ENCODE assay signal across 26 cellular contexts in the genomic region with DNA sequence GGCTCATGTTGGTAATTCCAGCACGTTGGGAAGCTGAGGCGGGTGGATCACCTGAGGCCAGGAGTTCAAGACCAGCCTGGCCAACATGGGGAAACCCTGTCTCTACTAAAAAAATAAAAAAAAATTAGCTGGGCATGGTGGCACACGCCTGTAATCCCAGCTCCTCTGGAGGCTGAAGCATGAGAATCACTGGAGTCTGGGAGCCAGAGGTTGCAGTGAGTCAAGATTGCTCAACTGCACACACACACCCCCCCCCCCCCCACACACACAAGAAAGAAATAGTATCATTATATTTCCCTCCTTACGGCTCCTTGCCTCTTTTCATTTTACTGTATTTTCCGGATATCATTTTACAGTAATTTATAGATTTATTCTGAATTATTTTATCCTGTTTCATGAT.
DNase-seq lines count a peak whose midpoint lies in the region; ATAC-seq and TF ChIP-seq lines count a peak whose summit lies in the region.
"Had no signal": no experiment of that assay in that cellular context is flagged by ENCODE, and none has a peak within 500 bp of the region (broad histone marks: within the 10 kb centered on the region; RNA-seq: fewer than 3 reads in every experiment).

No MANE protein-coding gene starts in this region.

- no peak overlapping the region for H3K27ac ChIP-seq in brain microvascular endothelial cell
- H3K27ac ChIP-seq: C4-2B, KMS-11 had no signal

- H3K4me3 ChIP-seq in brain microvascular endothelial cell (ENCODE audit: low read depth, low read length) (no peak overlapping the region), fibroblast of mammary gland (ENCODE audit: control insufficient read depth, low read depth, low read length) (no peak overlapping the region)
- H3K4me3 ChIP-seq: HAP-1 had no signal

- DNase-seq in HT1080 (ENCODE audit: low read depth) (peak; percentile 3), brain microvascular endothelial cell (peak; percentile 6), fibroblast of mammary gland (ENCODE audit: low read depth) (peak; percentile 58), stromal cell of bone marrow (ENCODE audit: low read depth) (peak; percentile 25), NCI-H69 (lab: John Stamatoyannopoulos, UW) (no peak)
- no peak for DNase-seq in effector CD4-positive, alpha-beta T cell
- DNase-seq: Caco-2; CD8-positive, alpha-beta T cell; GF-D8; GOT3; HFFc6; MV-4-11; NCI-H1105; NCI-H1436 treated with DMSO at 0.1 percent for 48 hours; NCI-H1930; NCI-H446; NCI-H524 treated with DMSO at 0.1 percent for 48 hours; NCI-H82; NK-92 treated with Interleukin-12 subunit alpha and Interleukin-12 subunit beta, amount 100 ng/mL, for 24 hours; PC-3; SK-N-SH; SW 1271 had no signal

- TF ChIP-seq CTCF in brain microvascular endothelial cell (IDR thresholded peaks at IDR 0.05; ENCODE audit: low read depth, low read length, missing control alignments) = no peak
- TF ChIP-seq CTCF in fibroblast of mammary gland (conservative IDR thresholded peaks at IDR 0.05; ENCODE audit: control insufficient read depth, insufficient read depth, low read depth, low read length) = no peak

- no peaks in the 10 kb centered on the region for H3K27me3 ChIP-seq in brain microvascular endothelial cell (replicated peaks)

- H3K36me3 ChIP-seq in brain microvascular endothelial cell (replicated peaks) = no peaks in the 10 kb centered on the region
- H3K36me3 ChIP-seq: HAP-1 had no signal

- no peak for ATAC-seq in HG02588 (IDR thresholded peaks at IDR 0.05; ENCODE audit: unreplicated experiment)
- ATAC-seq: CD8-positive, alpha-beta T cell; PC-3 had no signal

- in situ Hi-C loops in brain microvascular endothelial cell (cut with HindIII; ENCODE audit: low pct_ligation_motif_present, low sequenced_read_pairs) = no loop called here

Comparison
In these comparisons a context has a peak if more than half of its experiments do, and no peak if none do; other contexts are left out.
1. DNase-seq: peak in HT1080 (single experiment), brain microvascular endothelial cell (single experiment), fibroblast of mammary gland (single experiment) and stromal cell of bone marrow (single experiment); none in NCI-H69 (single experiment) and effector CD4-positive, alpha-beta T cell (single experiment).